In the genomic region with DNA sequence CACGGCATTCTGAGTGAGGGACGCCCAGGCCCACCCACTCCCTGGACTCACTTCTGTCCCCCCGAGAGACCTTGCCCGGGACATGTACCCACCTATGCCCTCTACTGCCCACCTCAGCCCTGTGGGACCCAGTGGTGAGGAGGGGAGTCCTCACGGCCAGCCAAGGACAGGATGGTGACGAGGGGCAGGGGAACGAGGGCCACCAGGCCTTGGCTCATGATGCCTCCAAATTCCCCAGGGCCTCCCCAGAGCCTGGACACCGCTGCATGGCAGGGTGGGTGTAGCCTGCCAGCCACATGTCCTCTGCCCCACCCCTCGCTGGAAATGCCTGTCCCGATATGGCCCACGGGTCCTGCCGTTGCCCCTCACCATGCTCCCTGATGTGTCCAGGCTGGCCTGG, we compare ENCODE assay signal across 19 cellular contexts. TPM values are rescaled to one million over a fixed set of nuclear protein-coding genes. Genes with fewer than 3 reads are reported as not detected.
DNase-seq lines count a peak whose midpoint lies in the region; ATAC-seq, FAIRE-seq and TF ChIP-seq lines count a peak whose summit lies in the region.
"Had no signal": no experiment of that assay in that cellular context is flagged by ENCODE, and none has a peak within 500 bp of the region (broad histone marks: within the 10 kb centered on the region; RNA-seq: fewer than 3 reads in every experiment).

No MANE protein-coding gene starts in this region.

- no peak overlapping the region for H3K27ac ChIP-seq in HEK293 (ENCODE audit: extremely low read depth, low read depth, low read length)
- no peak overlapping the region for H3K27ac ChIP-seq in K562 (ENCODE audit: extremely low read depth, low read depth, low read length)
- H3K27ac ChIP-seq: 22Rv1, A549, BLaER1 had no signal

- H3K4me3 ChIP-seq in HEK293 (ENCODE audit: low read depth, low read length) (no peak overlapping the region), K562 (no peak overlapping the region)
- H3K4me3 ChIP-seq: A549, BLaER1, GM12878, HAP-1 had no signal

- H3K9me3 ChIP-seq in HEK293 (ENCODE audit: control insufficient read depth, insufficient read depth, low read depth, low read length) (no peaks in the 10 kb centered on the region), K562 (replicated peaks; ENCODE audit: control insufficient read depth, insufficient read depth, low read depth, low read length) (no peaks in the 10 kb centered on the region)
- H3K9me3 ChIP-seq: A549, BLaER1, HAP-1 had no signal

- H3K4me1 ChIP-seq in HEK293 (ENCODE audit: control insufficient read depth, insufficient read depth, low read length) (no peaks in the 10 kb centered on the region), K562 (replicated peaks in 1 of 2; ENCODE audit: control insufficient read depth in 2 of 2, insufficient read depth in 2 of 2, low read length in 2 of 2) (peaks cover 0 to 86% of the 10 kb centered on the region in 2 experiments; a peak in 2 of 5 replicates)
- H3K4me1 ChIP-seq: BLaER1 had no signal

- H3K4me2 ChIP-seq in K562 (ENCODE audit: insufficient read depth, low read length): no peak overlapping the region
- H3K4me2 ChIP-seq: A549, BLaER1 had no signal

- POLR2A ChIA-PET in activated CD8-positive, alpha-beta T cell treated with anti-CD3 and anti-CD28 coated beads, Interleukin-2, amount 10 ng/mL, durations not matched to agents 7 days and 5 days (lab: Charles Lee): no interaction called here
- POLR2A ChIA-PET in activated CD8-positive, alpha-beta T cell treated with anti-CD3 and anti-CD28 coated beads for 36 hours (lab: Charles Lee): no interaction called here
- POLR2A ChIA-PET in HEK293 (lab: Yijun Ruan, JAX): no interaction called here
- POLR2A ChIA-PET in K562 (lab: Yijun Ruan, JAX): interaction anchor here (0.6 kb wide), 2 partner anchors 23 to 119 kb away, joined by 3 read pairs; no protein-coding TSS in a partner anchor

- FAIRE-seq in K562 (lab: Jason Lieb, UNC): no peak
- FAIRE-seq: A549, GM12878, GM19239, HTR-8/SVneo had no signal

- no peaks in the 10 kb centered on the region for H3K27me3 ChIP-seq in K562 (ENCODE audit: control insufficient read depth in 2 of 2, insufficient read depth in 2 of 2, low read length in 2 of 2)
- H3K27me3 ChIP-seq: BLaER1 had no signal

- no peak for ATAC-seq in activated CD8-positive, alpha-beta T cell treated with anti-CD3 and anti-CD28 coated beads, Interleukin-2, amount 10 ng/mL, durations not matched to agents 7 days and 5 days
- no peak for ATAC-seq in activated CD8-positive, alpha-beta T cell treated with anti-CD3 and anti-CD28 coated beads for 36 hours
- no peak for ATAC-seq in K562
- ATAC-seq: CD8-positive, alpha-beta T cell; GM12878 had no signal

- H3K27me3 Mint-ChIP-seq in activated CD8-positive, alpha-beta T cell treated with anti-CD3 and anti-CD28 coated beads, Interleukin-2, amount 10 ng/mL, durations not matched to agents 7 days and 5 days (ENCODE audit: low read depth): no peaks in the 10 kb centered on the region
- no peaks in the 10 kb centered on the region for H3K27me3 Mint-ChIP-seq in activated CD8-positive, alpha-beta T cell treated with anti-CD3 and anti-CD28 coated beads for 36 hours
- no peaks in the 10 kb centered on the region for H3K27me3 Mint-ChIP-seq in type B pancreatic cell

- intact Hi-C loops in activated CD8-positive, alpha-beta T cell treated with anti-CD3 and anti-CD28 coated beads for 36 hours (cut with micrococcal nuclease): no loop called here
- intact Hi-C loops in K562 (cut with micrococcal nuclease): no loop called here

- TF ChIP-seq EP300 in K562 (IDR thresholded peaks at IDR 0.05; ENCODE audit: low read length): no peak

- BruUV-seq in K562 (replicated peaks; lab: Mats Ljungman, UMichigan): no TSS peak

- no peak overlapping the region for H3K4me3 Mint-ChIP-seq in activated CD8-positive, alpha-beta T cell treated with anti-CD3 and anti-CD28 coated beads, Interleukin-2, amount 10 ng/mL, durations not matched to agents 7 days and 5 days
- no peak overlapping the region for H3K4me3 Mint-ChIP-seq in activated CD8-positive, alpha-beta T cell treated with anti-CD3 and anti-CD28 coated beads for 36 hours
- H3K4me3 Mint-ChIP-seq in type B pancreatic cell: no peak overlapping the region
- H3K4me3 Mint-ChIP-seq: CD8-positive, alpha-beta T cell had no signal

- no peak for TF ChIP-seq RAD21 in K562 (CRISPR knock-in tag; conservative IDR thresholded peaks at IDR 0.05 in 1 of 2, IDR thresholded peaks at IDR 0.05 in 1 of 2)

- 90% methylated on average over 12 of the region's 12 CpGs for WGBS in K562 (ENCODE audit: insufficient coverage, low coverage, missing lambda C conversion rate)

- no peaks in the 10 kb centered on the region for H3K9me1 ChIP-seq in K562 (ENCODE audit: control insufficient read depth, insufficient read depth, low read length)

- H3K36me3 ChIP-seq in HEK293 (ENCODE audit: control insufficient read depth in 2 of 2, insufficient read depth in 1 of 2, low read length in 2 of 2) (peaks cover 0 to 37% of the 10 kb centered on the region in 2 experiments; a peak in 1 of 3 replicates), K562 (ENCODE audit: control insufficient read depth, insufficient read depth, low read length) (peaks cover 43% of the 10 kb centered on the region; the same call in 2 of the 3 replicates)

- in situ Hi-C loops in K562 (cut with MboI): no loop called here

- no peaks in the 10 kb centered on the region for H3K79me2 ChIP-seq in K562 (ENCODE audit: control insufficient read depth, insufficient read depth, low read length)

- peak; percentile 23; the same call in 1 of the 2 replicates for TF ChIP-seq POLR2A in K562 (conservative IDR thresholded peaks at IDR 0.05)

- CTCF ChIA-PET in activated CD8-positive, alpha-beta T cell treated with anti-CD3 and anti-CD28 coated beads, Interleukin-2, amount 10 ng/mL, durations not matched to agents 7 days and 5 days (lab: Charles Lee): no interaction called here
- CTCF ChIA-PET in activated CD8-positive, alpha-beta T cell treated with anti-CD3 and anti-CD28 coated beads for 36 hours (lab: Charles Lee): no interaction called here
- CTCF ChIA-PET in HEK293 (lab: Yijun Ruan, JAX): interaction anchor here (0.6 to 1.1 kb wide), 2 partner anchors 29 to 782 kb away, joined by 3 read pairs; no protein-coding TSS in a partner anchor
- CTCF ChIA-PET in K562 (lab: Yijun Ruan, JAX; ENCODE audit: low intra/inter-chr PET ratio): no interaction called here

- no peaks in the 10 kb centered on the region for H3K9me3 Mint-ChIP-seq in activated CD8-positive, alpha-beta T cell treated with anti-CD3 and anti-CD28 coated beads, Interleukin-2, amount 10 ng/mL, durations not matched to agents 7 days and 5 days (ENCODE audit: insufficient read depth)
- no peaks in the 10 kb centered on the region for H3K9me3 Mint-ChIP-seq in activated CD8-positive, alpha-beta T cell treated with anti-CD3 and anti-CD28 coated beads for 36 hours
- no peaks in the 10 kb centered on the region for H3K9me3 Mint-ChIP-seq in type B pancreatic cell
- H3K9me3 Mint-ChIP-seq: CD8-positive, alpha-beta T cell had no signal

- no peaks in the 10 kb centered on the region for H3K4me1 Mint-ChIP-seq in activated CD8-positive, alpha-beta T cell treated with anti-CD3 and anti-CD28 coated beads, Interleukin-2, amount 10 ng/mL, durations not matched to agents 7 days and 5 days (ENCODE audit: low read depth)
- no peaks in the 10 kb centered on the region for H3K4me1 Mint-ChIP-seq in activated CD8-positive, alpha-beta T cell treated with anti-CD3 and anti-CD28 coated beads for 36 hours (ENCODE audit: low read depth)
- H3K4me1 Mint-ChIP-seq in type B pancreatic cell (ENCODE audit: unreplicated experiment): peaks cover 6% of the 10 kb centered on the region

- no peak overlapping the region for H2AFZ ChIP-seq in K562 (ENCODE audit: low read depth, low read length)

- H4K20me1 ChIP-seq in K562 (replicated peaks; ENCODE audit: control insufficient read depth, insufficient read depth, low read length): peaks cover 12% of the 10 kb centered on the region; the same call in 1 of the 2 replicates

- DNase-seq in activated CD8-positive, alpha-beta T cell treated with anti-CD3 and anti-CD28 coated beads, Interleukin-2, amount 10 ng/mL, durations not matched to agents 7 days and 5 days: no peak
- no peak for DNase-seq in activated CD8-positive, alpha-beta T cell treated with anti-CD3 and anti-CD28 coated beads for 36 hours
- DNase-seq in K562 (ENCODE audit: extremely low read depth in 1 of 4, low spot score in 3 of 4): no peak
- DNase-seq in type B pancreatic cell (ENCODE audit: extremely low spot score, unreplicated experiment): no peak
- DNase-seq in NCI-H1105 (lab: John Stamatoyannopoulos, UW): no peak
- no peak for DNase-seq in AG08396 (ENCODE audit: low spot score)
- DNase-seq: CD8-positive, alpha-beta T cell; DMS 273 treated with DMSO at 0.1 percent for 48 hours; DND-41; EL had no signal

- H3K9ac ChIP-seq in K562 (ENCODE audit: insufficient read depth in 1 of 2, low read depth in 2 of 2, low read length in 2 of 2): no peak overlapping the region
- H3K9ac ChIP-seq: BLaER1 had no signal

- H3K27ac Mint-ChIP-seq in activated CD8-positive, alpha-beta T cell treated with anti-CD3 and anti-CD28 coated beads, Interleukin-2, amount 10 ng/mL, durations not matched to agents 7 days and 5 days: peak overlapping the region; percentile 55
- no peak overlapping the region for H3K27ac Mint-ChIP-seq in activated CD8-positive, alpha-beta T cell treated with anti-CD3 and anti-CD28 coated beads for 36 hours
- H3K27ac Mint-ChIP-seq in type B pancreatic cell: peak overlapping the region; percentile 9
- H3K27ac Mint-ChIP-seq: CD8-positive, alpha-beta T cell had no signal

- H3K36me3 Mint-ChIP-seq in activated CD8-positive, alpha-beta T cell treated with anti-CD3 and anti-CD28 coated beads, Interleukin-2, amount 10 ng/mL, durations not matched to agents 7 days and 5 days (ENCODE audit: low read depth): peaks cover 2% of the 10 kb centered on the region
- H3K36me3 Mint-ChIP-seq in activated CD8-positive, alpha-beta T cell treated with anti-CD3 and anti-CD28 coated beads for 36 hours (ENCODE audit: low read depth): peaks cover 1% of the 10 kb centered on the region
- peaks cover 3% of the 10 kb centered on the region for H3K36me3 Mint-ChIP-seq in type B pancreatic cell

- no peak for TF ChIP-seq CTCF in activated CD8-positive, alpha-beta T cell treated with anti-CD3 and anti-CD28 coated beads for 36 hours (IDR thresholded peaks at IDR 0.05)
- TF ChIP-seq CTCF in HEK293 (tag by site-specific recombination; IDR thresholded peaks at IDR 0.05): no peak
- TF ChIP-seq CTCF in K562 (IDR thresholded peaks at IDR 0.05 in 2 of 3, conservative IDR thresholded peaks at IDR 0.05 in 1 of 3; ENCODE audit: insufficient read depth in 2 of 3, low read depth in 1 of 3, low read length in 3 of 3): no peak
- TF ChIP-seq CTCF in type B pancreatic cell (conservative IDR thresholded peaks at IDR 0.05): no peak

RNA-seq across cellular contexts. Expression of a gene that starts 26.1 kb away (rescaled TPM):
- total RNA-seq in activated CD8-positive, alpha-beta T cell treated with anti-CD3 and anti-CD28 coated beads, Interleukin-2, amount 10 ng/mL, durations not matched to agents 7 days and 5 days: 10 to 100 TPM; 20.0 to 21.7 TPM
- total RNA-seq in activated CD8-positive, alpha-beta T cell treated with anti-CD3 and anti-CD28 coated beads for 36 hours: 10 to 100 TPM; 15.4 to 16.0 TPM
- 19.4 and 74.3 TPM in 2 replicates for total RNA-seq in K562 (2011; cell fraction: chromatin; rRNA removed; ENCODE audit: low replicate concordance)
- total RNA-seq in K562 (2011; cell fraction: nucleolus; rRNA removed): 78.6 and 92.9 TPM in 2 replicates
- total RNA-seq in K562 (2011; cell fraction: nucleoplasm; rRNA removed): 32.7 and 41.1 TPM in 2 replicates
- total RNA-seq in K562 (2014; rRNA removed) (23.1 and 40.5 TPM in 2 replicates), K562 (2014; rRNA removed; fragmentation: Illumina TruSeq; extraction: Trizol) (2.3 and 3.8 TPM in 2 replicates), K562 (2015; rRNA removed; fragmentation: Illumina TruSeq; extraction: Trizol) (15.7 and 16.7 TPM in 2 replicates), K562 (2021) (27.6 and 28.3 TPM in 2 replicates), type B pancreatic cell (ENCODE audit: low replicate concordance) (12.8 and 43.2 TPM in 2 replicates)
- polyA plus RNA-seq in K562 (2011; rRNA removed) (21.5 and 42.1 TPM in 2 replicates), K562 (2014; fragmentation: Illumina TruSeq; extraction: Trizol) (5.6 and 19.8 TPM in 2 replicates), K562 (2014; fragmentation: Nextera tagmentation; extraction: Ambion mirVana) (1 to 10 TPM in 1 of 2 experiments, under 1 TPM in 1; 0.07 to 2.4 TPM), K562 (2014; rRNA removed) (31.0 and 33.0 TPM in 2 replicates)
- 46.2 and 103 TPM in 2 replicates for polyA plus RNA-seq in K562 (2011; cell fraction: cytosol; rRNA removed)
- polyA plus RNA-seq in K562 (2011; cell fraction: nucleus; rRNA removed): 108 and 187 TPM in 2 replicates
- 26.1 and 35.7 TPM in 2 replicates for polyA plus RNA-seq in K562 (2012)
- polyA minus RNA-seq in K562 (2011; rRNA and poly(A)+ RNA removed): 6.9 and 10.4 TPM in 2 replicates
- 27.9 and 34.5 TPM in 2 replicates for polyA minus RNA-seq in K562 (2011; cell fraction: cytosol; rRNA and poly(A)+ RNA removed)
- polyA minus RNA-seq in K562 (2011; cell fraction: nucleus; rRNA and poly(A)+ RNA removed): 18.6 and 21.2 TPM in 2 replicates

RNA-seq across cellular contexts. Expression of a gene that starts 26.5 kb away (rescaled TPM):
- 100 to 1,000 TPM; 127 to 140 TPM for total RNA-seq in activated CD8-positive, alpha-beta T cell treated with anti-CD3 and anti-CD28 coated beads, Interleukin-2, amount 10 ng/mL, durations not matched to agents 7 days and 5 days
- 10 to 100 TPM; 83.0 to 89.2 TPM for total RNA-seq in activated CD8-positive, alpha-beta T cell treated with anti-CD3 and anti-CD28 coated beads for 36 hours
- total RNA-seq in K562 (2011; cell fraction: chromatin; rRNA removed; ENCODE audit: low replicate concordance): 11.3 and 43.7 TPM in 2 replicates
- 55.9 and 78.4 TPM in 2 replicates for total RNA-seq in K562 (2011; cell fraction: nucleolus; rRNA removed)
- 39.7 and 45.6 TPM in 2 replicates for total RNA-seq in K562 (2011; cell fraction: nucleoplasm; rRNA removed)
- total RNA-seq in K562 (2014; rRNA removed): 688 and 1,043 TPM in 2 replicates
- total RNA-seq in K562 (2014; rRNA removed; fragmentation: Illumina TruSeq; extraction: Trizol): 21.4 and 38.3 TPM in 2 replicates
- total RNA-seq in K562 (2015; rRNA removed; fragmentation: Illumina TruSeq; extraction: Trizol): 170 and 171 TPM in 2 replicates
- total RNA-seq in K562 (2021): 217 and 237 TPM in 2 replicates
- 40.7 and 91.6 TPM in 2 replicates for polyA plus RNA-seq in K562 (2011; rRNA removed)
- 76.1 and 201 TPM in 2 replicates for polyA plus RNA-seq in K562 (2011; cell fraction: cytosol; rRNA removed)
- polyA plus RNA-seq in K562 (2011; cell fraction: nucleus; rRNA removed): 112 and 200 TPM in 2 replicates
- polyA plus RNA-seq in K562 (2012): 226 and 569 TPM in 2 replicates
- polyA plus RNA-seq in K562 (2014; fragmentation: Illumina TruSeq; extraction: Trizol): 48.1 and 191 TPM in 2 replicates
- 100 to 1,000 TPM in 1 of 2 experiments, 10 to 100 TPM in 1; 97.7 to 108 TPM for polyA plus RNA-seq in K562 (2014; fragmentation: Nextera tagmentation; extraction: Ambion mirVana)
- polyA plus RNA-seq in K562 (2014; rRNA removed): 350 and 635 TPM in 2 replicates
- polyA minus RNA-seq in K562 (2011; rRNA and poly(A)+ RNA removed): 35.2 and 74.3 TPM in 2 replicates
- 127 and 132 TPM in 2 replicates for polyA minus RNA-seq in K562 (2011; cell fraction: cytosol; rRNA and poly(A)+ RNA removed)
- 29.1 and 33.3 TPM in 2 replicates for polyA minus RNA-seq in K562 (2011; cell fraction: nucleus; rRNA and poly(A)+ RNA removed)
- total RNA-seq in type B pancreatic cell (ENCODE audit: low replicate concordance): 106 and 134 TPM in 2 replicates

RNA-seq across cellular contexts. Expression of a gene that starts 36.0 kb away (rescaled TPM):
- total RNA-seq in activated CD8-positive, alpha-beta T cell treated with anti-CD3 and anti-CD28 coated beads, Interleukin-2, amount 10 ng/mL, durations not matched to agents 7 days and 5 days: 10 to 100 TPM; 27.0 to 29.7 TPM
- total RNA-seq in activated CD8-positive, alpha-beta T cell treated with anti-CD3 and anti-CD28 coated beads for 36 hours: 10 to 100 TPM; 45.9 to 46.5 TPM
- 104 and 449 TPM in 2 replicates for total RNA-seq in K562 (2011; cell fraction: chromatin; rRNA removed; ENCODE audit: low replicate concordance)
- total RNA-seq in K562 (2011; cell fraction: nucleolus; rRNA removed): 583 and 614 TPM in 2 replicates
- total RNA-seq in K562 (2011; cell fraction: nucleoplasm; rRNA removed): 235 and 299 TPM in 2 replicates
- total RNA-seq in K562 (2014; rRNA removed): 141 and 185 TPM in 2 replicates
- total RNA-seq in K562 (2014; rRNA removed; fragmentation: Illumina TruSeq; extraction: Trizol): 40.0 and 65.9 TPM in 2 replicates
- total RNA-seq in K562 (2015; rRNA removed; fragmentation: Illumina TruSeq; extraction: Trizol): 121 and 140 TPM in 2 replicates
- 187 and 189 TPM in 2 replicates for total RNA-seq in K562 (2021)
- polyA plus RNA-seq in K562 (2011; rRNA removed): 179 and 218 TPM in 2 replicates
- polyA plus RNA-seq in K562 (2011; cell fraction: cytosol; rRNA removed): 332 and 568 TPM in 2 replicates
- 363 and 514 TPM in 2 replicates for polyA plus RNA-seq in K562 (2011; cell fraction: nucleus; rRNA removed)
- polyA plus RNA-seq in K562 (2012): 181 and 228 TPM in 2 replicates
- 95.6 and 190 TPM in 2 replicates for polyA plus RNA-seq in K562 (2014; fragmentation: Illumina TruSeq; extraction: Trizol)
- 1 to 10 TPM; 2.3 to 6.5 TPM for polyA plus RNA-seq in K562 (2014; fragmentation: Nextera tagmentation; extraction: Ambion mirVana)
- polyA plus RNA-seq in K562 (2014; rRNA removed): 187 and 238 TPM in 2 replicates
- 64.7 and 146 TPM in 2 replicates for polyA minus RNA-seq in K562 (2011; rRNA and poly(A)+ RNA removed)
- 86.1 and 96.6 TPM in 2 replicates for polyA minus RNA-seq in K562 (2011; cell fraction: cytosol; rRNA and poly(A)+ RNA removed)
- polyA minus RNA-seq in K562 (2011; cell fraction: nucleus; rRNA and poly(A)+ RNA removed): 94.5 and 98.4 TPM in 2 replicates
- 126 and 128 TPM in 2 replicates for total RNA-seq in type B pancreatic cell (ENCODE audit: low replicate concordance)

RNA-seq across cellular contexts. Expression of a gene that starts 41.1 kb away (rescaled TPM):
- 10 to 100 TPM; 17.2 to 18.7 TPM for total RNA-seq in activated CD8-positive, alpha-beta T cell treated with anti-CD3 and anti-CD28 coated beads, Interleukin-2, amount 10 ng/mL, durations not matched to agents 7 days and 5 days
- 1 to 10 TPM; 2.1 to 2.4 TPM for total RNA-seq in activated CD8-positive, alpha-beta T cell treated with anti-CD3 and anti-CD28 coated beads for 36 hours
- 32.8 and 134 TPM in 2 replicates for total RNA-seq in K562 (2011; cell fraction: chromatin; rRNA removed; ENCODE audit: low replicate concordance)
- 116 and 120 TPM in 2 replicates for total RNA-seq in K562 (2011; cell fraction: nucleolus; rRNA removed)
- 53.6 and 58.1 TPM in 2 replicates for total RNA-seq in K562 (2011; cell fraction: nucleoplasm; rRNA removed)
- total RNA-seq in K562 (2014; rRNA removed) (19.7 and 21.9 TPM in 2 replicates), K562 (2014; rRNA removed; fragmentation: Illumina TruSeq; extraction: Trizol) (0.86 and 2.3 TPM in 2 replicates), K562 (2015; rRNA removed; fragmentation: Illumina TruSeq; extraction: Trizol) (5.8 and 6.0 TPM in 2 replicates), K562 (2021) (29.0 and 35.7 TPM in 2 replicates), type B pancreatic cell (ENCODE audit: low replicate concordance) (10.3 and 19.3 TPM in 2 replicates)
- polyA plus RNA-seq in K562 (2011; rRNA removed) (5.7 and 15.1 TPM in 2 replicates), K562 (2014; fragmentation: Illumina TruSeq; extraction: Trizol) (7.2 and 13.1 TPM in 2 replicates), K562 (2014; fragmentation: Nextera tagmentation; extraction: Ambion mirVana) (under 1 TPM; 0.10 to 0.13 TPM), K562 (2014; rRNA removed) (40.7 and 51.0 TPM in 2 replicates)
- 5.8 and 17.5 TPM in 2 replicates for polyA plus RNA-seq in K562 (2011; cell fraction: cytosol; rRNA removed)
- polyA plus RNA-seq in K562 (2011; cell fraction: nucleus; rRNA removed): 229 and 325 TPM in 2 replicates
- 22.7 and 54.8 TPM in 2 replicates for polyA plus RNA-seq in K562 (2012)
- polyA minus RNA-seq in K562 (2011; rRNA and poly(A)+ RNA removed): 0.84 and 1.6 TPM in 2 replicates
- polyA minus RNA-seq in K562 (2011; cell fraction: cytosol; rRNA and poly(A)+ RNA removed): 5.2 and 6.3 TPM in 2 replicates
- 24.2 and 30.4 TPM in 2 replicates for polyA minus RNA-seq in K562 (2011; cell fraction: nucleus; rRNA and poly(A)+ RNA removed)
- total RNA-seq: H4 had no signal

RNA-seq across cellular contexts. Expression of a gene that starts 41.8 kb away (rescaled TPM):
- 10 to 100 TPM; 46.1 to 48.4 TPM for total RNA-seq in activated CD8-positive, alpha-beta T cell treated with anti-CD3 and anti-CD28 coated beads, Interleukin-2, amount 10 ng/mL, durations not matched to agents 7 days and 5 days
- 10 to 100 TPM; 69.8 to 72.0 TPM for total RNA-seq in activated CD8-positive, alpha-beta T cell treated with anti-CD3 and anti-CD28 coated beads for 36 hours
- total RNA-seq in K562 (2011; cell fraction: chromatin; rRNA removed; ENCODE audit: low replicate concordance): 131 and 294 TPM in 2 replicates
- total RNA-seq in K562 (2011; cell fraction: nucleolus; rRNA removed): 219 and 240 TPM in 2 replicates
- 152 and 195 TPM in 2 replicates for total RNA-seq in K562 (2011; cell fraction: nucleoplasm; rRNA removed)
- total RNA-seq in K562 (2014; rRNA removed): 39.8 and 54.6 TPM in 2 replicates
- 14.2 and 22.4 TPM in 2 replicates for total RNA-seq in K562 (2014; rRNA removed; fragmentation: Illumina TruSeq; extraction: Trizol)
- total RNA-seq in K562 (2015; rRNA removed; fragmentation: Illumina TruSeq; extraction: Trizol): 35.6 and 35.8 TPM in 2 replicates
- 108 and 114 TPM in 2 replicates for total RNA-seq in K562 (2021)
- polyA plus RNA-seq in K562 (2011; rRNA removed): 46.0 and 56.3 TPM in 2 replicates
- polyA plus RNA-seq in K562 (2011; cell fraction: cytosol; rRNA removed): 80.3 and 118 TPM in 2 replicates
- polyA plus RNA-seq in K562 (2011; cell fraction: nucleus; rRNA removed): 57.2 and 75.5 TPM in 2 replicates
- polyA plus RNA-seq in K562 (2012): 82.8 and 102 TPM in 2 replicates
- 67.7 and 81.6 TPM in 2 replicates for polyA plus RNA-seq in K562 (2014; fragmentation: Illumina TruSeq; extraction: Trizol)
- polyA plus RNA-seq in K562 (2014; fragmentation: Nextera tagmentation; extraction: Ambion mirVana): 10 to 100 TPM; 15.1 to 29.6 TPM
- 57.8 and 70.5 TPM in 2 replicates for polyA plus RNA-seq in K562 (2014; rRNA removed)
- 48.8 and 59.6 TPM in 2 replicates for polyA minus RNA-seq in K562 (2011; rRNA and poly(A)+ RNA removed)
- 54.2 and 58.6 TPM in 2 replicates for polyA minus RNA-seq in K562 (2011; cell fraction: cytosol; rRNA and poly(A)+ RNA removed)
- polyA minus RNA-seq in K562 (2011; cell fraction: nucleus; rRNA and poly(A)+ RNA removed): 29.0 and 29.1 TPM in 2 replicates
- total RNA-seq in type B pancreatic cell (ENCODE audit: low replicate concordance): 98.9 and 100 TPM in 2 replicates
